Comparison of ENCODE assay signal across 22 cellular contexts in the genomic region with DNA sequence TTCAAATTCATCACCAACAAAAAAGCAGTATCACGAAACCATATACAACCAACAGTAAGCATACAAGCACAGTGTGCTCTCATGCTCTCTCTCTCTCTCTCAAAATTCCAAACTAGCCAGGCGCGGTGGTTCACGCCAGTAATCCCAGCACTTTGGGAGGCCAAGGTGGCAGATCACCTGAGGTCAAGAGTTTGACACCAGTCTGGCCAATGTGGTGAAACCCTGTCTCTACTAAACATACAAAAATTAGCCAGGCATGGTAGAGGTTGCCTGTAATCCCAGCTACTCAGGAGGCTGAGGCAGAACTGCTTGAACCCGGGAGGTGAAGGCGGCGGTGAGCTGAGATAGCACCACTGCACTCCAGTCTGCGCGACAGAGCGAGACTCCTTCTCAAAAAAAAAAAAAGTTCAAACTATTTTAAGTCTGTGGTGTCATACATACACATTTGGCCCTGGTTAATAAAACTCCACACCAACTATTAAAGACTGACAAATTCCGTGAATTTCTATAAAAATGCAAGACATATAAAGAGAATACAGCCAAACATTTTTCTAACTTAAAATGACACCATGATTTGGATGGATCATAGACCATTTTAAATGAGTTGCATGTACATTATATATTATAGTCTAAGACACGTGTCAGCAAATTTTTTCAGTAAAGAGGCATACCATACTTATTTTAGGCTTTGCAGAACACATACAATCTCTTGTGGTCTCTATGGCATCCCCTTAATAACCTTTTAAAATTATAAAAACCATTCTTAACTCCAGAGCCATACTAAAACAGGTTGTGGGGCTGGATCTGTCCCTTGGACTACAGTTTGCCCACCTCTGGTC. TPM values are rescaled to one million over a fixed set of nuclear protein-coding genes. Genes with fewer than 3 reads are reported as not detected.
A peak's percentile ranks its signal among the peaks of the same experiment; 100 is the strongest.
DNase-seq lines count a peak whose midpoint lies in the region; ATAC-seq and TF ChIP-seq lines count a peak whose summit lies in the region.
"Had no signal": no experiment of that assay in that cellular context is flagged by ENCODE, and none has a peak within 500 bp of the region (broad histone marks: within the 10 kb centered on the region; RNA-seq: fewer than 3 reads in every experiment).

No MANE protein-coding gene starts in this region.

- H3K36me3 Mint-ChIP-seq in nephron (ENCODE audit: low read depth) = peaks cover 6% of the 10 kb centered on the region

- POLR2A ChIA-PET in HCT116 (lab: Charles Lee) = no interaction called here

- peak overlapping the region; percentile 74; the same call in 1 of the 2 replicates for H3K27ac ChIP-seq in BLaER1
- peak overlapping the region; percentile 84 for H3K27ac ChIP-seq in HCT116 (ENCODE audit: low read depth, low read length)
- peak overlapping the region; percentile 4 for H3K27ac ChIP-seq in cingulate gyrus (ENCODE audit: low read depth, low read length)
- no peak overlapping the region for H3K27ac ChIP-seq in Karpas-422 (ENCODE audit: low read length)
- H3K27ac ChIP-seq: hepatocyte, testis had no signal

- H3K79me2 ChIP-seq in HCT116 (ENCODE audit: insufficient read depth, low read length) (peaks cover 92% of the 10 kb centered on the region), Karpas-422 (ENCODE audit: low read length) (peaks cover 99% of the 10 kb centered on the region)

- H3K4me3 Mint-ChIP-seq in nephron = no peak overlapping the region
- H3K4me3 Mint-ChIP-seq: neural crest cell had no signal

- no peaks in the 10 kb centered on the region for H3K9me2 ChIP-seq in HCT116 (ENCODE audit: insufficient read depth)
- no peaks in the 10 kb centered on the region for H3K9me2 ChIP-seq in Karpas-422 (replicated peaks; ENCODE audit: insufficient read depth, low read length)

- CTCF ChIA-PET in HCT116 (lab: Charles Lee) = no interaction called here

- H3K27me3 ChIP-seq in BLaER1 = no peaks in the 10 kb centered on the region
- no peaks in the 10 kb centered on the region for H3K27me3 ChIP-seq in HCT116 (ENCODE audit: insufficient read depth, low read length)
- no peaks in the 10 kb centered on the region for H3K27me3 ChIP-seq in Karpas-422 (ENCODE audit: low read length)
- H3K27me3 ChIP-seq: hepatocyte, testis had no signal

- RAD21 ChIA-PET in HCT116 (lab: Charles Lee; ENCODE audit: low non-redundant PET in 1 of 2, low total read pairs in 2 of 2, uncharacterized antibody in 2 of 2, unreplicated experiment in 2 of 2) = no interaction called here

- ATAC-seq in HCT116 (no peak), HG03439 (IDR thresholded peaks at IDR 0.05; ENCODE audit: unreplicated experiment) (no peak), HG02588 (IDR thresholded peaks at IDR 0.05; ENCODE audit: unreplicated experiment) (no peak)

- H3K27ac Mint-ChIP-seq in nephron = peak overlapping the region; percentile 7 to 58 (median 24)

- H3K9ac ChIP-seq in BLaER1 (no peak overlapping the region), HCT116 (ENCODE audit: low read length) (no peak overlapping the region), Karpas-422 (ENCODE audit: low read length) (no peak overlapping the region)

- intact Hi-C loops in HCT116 (cut with micrococcal nuclease) = no loop called here

- peaks cover 50% of the 10 kb centered on the region for H3K4me1 Mint-ChIP-seq in nephron

- no peak overlapping the region for H2AFZ ChIP-seq in HCT116 (ENCODE audit: low read depth, low read length, poor library complexity, severe bottlenecking)
- no peak overlapping the region for H2AFZ ChIP-seq in Karpas-422 (ENCODE audit: low read length)
- H2AFZ ChIP-seq: hepatocyte had no signal

- no peak for TF ChIP-seq RAD21 in HCT116 (IDR thresholded peaks at IDR 0.05; ENCODE audit: low read depth)

- no peaks in the 10 kb centered on the region for H3K27me3 Mint-ChIP-seq in nephron (ENCODE audit: low read depth)

- TF ChIP-seq CTCF in HCT116 (IDR thresholded peaks at IDR 0.05 in 2 of 3, conservative IDR thresholded peaks at IDR 0.05 in 1 of 3; ENCODE audit: borderline replicate concordance in 1 of 3, insufficient read depth in 1 of 3, low read depth in 2 of 3, low read length in 2 of 3) (no peak), nephron (IDR thresholded peaks at IDR 0.05; ENCODE audit: unreplicated experiment in 3 of 3) (no peak)

- H3K9me3 Mint-ChIP-seq in nephron = no peaks in the 10 kb centered on the region
- H3K9me3 Mint-ChIP-seq: neural crest cell had no signal

- no peak for TF ChIP-seq POLR2A in HCT116 (IDR thresholded peaks at IDR 0.05; ENCODE audit: borderline replicate concordance, extremely low read depth, insufficient read depth, insufficient read length)

- H3K4me1 ChIP-seq in BLaER1 (peaks cover 90% of the 10 kb centered on the region), HCT116 (ENCODE audit: control insufficient read depth in 1 of 2, insufficient read depth in 2 of 2, low read length in 2 of 2) (peaks cover 81 to 94% of the 10 kb centered on the region in 2 experiments), Karpas-422 (ENCODE audit: low read length) (peaks cover 14% of the 10 kb centered on the region)
- H3K4me1 ChIP-seq: testis had no signal

- no peak for DNase-seq in HCT116 (ENCODE audit: low read depth, low spot score)
- no peak for DNase-seq in activated gamma-delta T cell (lab: John Stamatoyannopoulos, UW)
- DNase-seq in Karpas-422 = no peak
- DNase-seq: activated CD4-positive, alpha-beta T cell treated with anti-CD3 and anti-CD28 coated beads, Interleukin-2, amount 50 U/mL, for 1 hour; activated CD8-positive, alpha-beta memory T cell treated with anti-CD3 and anti-CD28 coated beads, Interleukin-2, amount 50 U/mL, for 48 hours; activated naive CD4-positive, alpha-beta T cell treated with Interleukin-2 at 50 U/mL for 16 hours; Caco-2; islet precursor cell; mesendoderm; NCI-H1436; NCI-H2171; NCI-H748 treated with DMSO at 0.1 percent for 48 hours; SHP77 treated with DMSO at 0.1 percent for 48 hours; T-helper 1 cell; testis had no signal

- H3K36me3 ChIP-seq in BLaER1 (peaks cover 4% of the 10 kb centered on the region; the same call in 1 of the 2 replicates), HCT116 (ENCODE audit: control insufficient read depth in 1 of 2, insufficient read depth in 2 of 2, low read length in 2 of 2) (no peaks in the 10 kb centered on the region), Karpas-422 (ENCODE audit: insufficient read depth, low read length) (no peaks in the 10 kb centered on the region)

- BruUV-seq in HCT116 (replicated peaks; lab: Mats Ljungman, UMichigan) = no TSS peak

- H3K4me3 ChIP-seq in BLaER1 = no peak overlapping the region
- no peak overlapping the region for H3K4me3 ChIP-seq in HCT116 (replicated peaks in 1 of 2; ENCODE audit: low read depth in 1 of 2, low read length in 2 of 2)
- no peak overlapping the region for H3K4me3 ChIP-seq in Karpas-422 (ENCODE audit: low read length)
- H3K4me3 ChIP-seq: hepatocyte, testis had no signal

- H3K4me2 ChIP-seq in BLaER1 (peak overlapping the region; percentile 7), HCT116 (ENCODE audit: low read length) (peak overlapping the region; percentile 28; the same call in 1 of the 2 replicates), Karpas-422 (ENCODE audit: low read depth, low read length, poor library complexity, severe bottlenecking) (no peak overlapping the region)
- H3K4me2 ChIP-seq: hepatocyte had no signal

- H3K9me3 ChIP-seq in BLaER1 = no peaks in the 10 kb centered on the region
- no peaks in the 10 kb centered on the region for H3K9me3 ChIP-seq in HCT116 (ENCODE audit: control insufficient read depth in 1 of 2, insufficient read depth in 1 of 2, low read depth in 1 of 2, low read length in 2 of 2)
- H3K9me3 ChIP-seq in Karpas-422 (ENCODE audit: low read length) = no peaks in the 10 kb centered on the region
- H3K9me3 ChIP-seq: Caco-2, testis had no signal

- peaks cover 36% of the 10 kb centered on the region for H4K20me1 ChIP-seq in BLaER1
- H4K20me1 ChIP-seq in HCT116 (ENCODE audit: insufficient read depth) = peaks cover 8% of the 10 kb centered on the region; the same call in 1 of the 2 replicates
- H4K20me1 ChIP-seq in Karpas-422 (ENCODE audit: insufficient read depth, low read depth, low read length) = no peaks in the 10 kb centered on the region

TF ChIP-seq in HCT116, 20 proteins besides CTCF, POLR2A, EP300 and RAD21:
- TF ChIP-seq JUND (IDR thresholded peaks at IDR 0.05) = no peak
- TF ChIP-seq POLR2AphosphoS5 (IDR thresholded peaks at IDR 0.05; ENCODE audit: low read depth, low read length) = no peak
- TF ChIP-seq, protein P1, sequence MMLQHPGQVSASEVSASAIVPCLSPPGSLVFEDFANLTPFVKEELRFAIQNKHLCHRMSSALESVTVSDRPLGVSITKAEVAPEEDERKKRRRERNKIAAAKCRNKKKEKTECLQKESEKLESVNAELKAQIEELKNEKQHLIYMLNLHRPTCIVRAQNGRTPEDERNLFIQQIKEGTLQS (IDR thresholded peaks at IDR 0.05) = no peak
- TF ChIP-seq FOSL1 (IDR thresholded peaks at IDR 0.05; ENCODE audit: low read depth) = no peak
- TF ChIP-seq EZH2 (IDR thresholded peaks at IDR 0.05) = no peak
- no peak for TF ChIP-seq TCF7L2 (IDR thresholded peaks at IDR 0.05; ENCODE audit: borderline replicate concordance, extremely low read depth, insufficient read depth, insufficient read length)
- TF ChIP-seq CBX3 (IDR thresholded peaks at IDR 0.05; ENCODE audit: low read depth) = no peak
- TF ChIP-seq SP1 (IDR thresholded peaks at IDR 0.05; ENCODE audit: low read depth) = no peak
- TF ChIP-seq SIN3A (IDR thresholded peaks at IDR 0.05; ENCODE audit: low read depth) = no peak
- no peak for TF ChIP-seq SRF (IDR thresholded peaks at IDR 0.05; ENCODE audit: low read depth)
- TF ChIP-seq ZNF274 (IDR thresholded peaks at IDR 0.05; ENCODE audit: low read depth, low read length) = no peak
- TF ChIP-seq YY1 (IDR thresholded peaks at IDR 0.05; ENCODE audit: extremely low read depth, insufficient replicate concordance, low read depth, low read length) = no peak
- TF ChIP-seq EZH2phosphoT487 (IDR thresholded peaks at IDR 0.05; ENCODE audit: borderline replicate concordance) = no peak
- TF ChIP-seq EGR1 (IDR thresholded peaks at IDR 0.05; ENCODE audit: low read depth) = no peak
- no peak for TF ChIP-seq ZFX (IDR thresholded peaks at IDR 0.05)
- no peak for TF ChIP-seq CEBPB (IDR thresholded peaks at IDR 0.05; ENCODE audit: low read depth)
- TF ChIP-seq, protein P2, sequence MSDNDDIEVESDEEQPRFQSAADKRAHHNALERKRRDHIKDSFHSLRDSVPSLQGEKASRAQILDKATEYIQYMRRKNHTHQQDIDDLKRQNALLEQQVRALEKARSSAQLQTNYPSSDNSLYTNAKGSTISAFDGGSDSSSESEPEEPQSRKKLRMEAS (IDR thresholded peaks at IDR 0.05) = no peak
TF ChIP-seq in HCT116: peak in this region for 0.

RNA-seq across cellular contexts. Expression of a gene that starts 30.9 kb away (rescaled TPM):
- total RNA-seq in HCT116 (2021; ENCODE audit: unreplicated experiment) = 237 TPM
- polyA plus RNA-seq in HCT116 (2012) = 152 and 162 TPM in 2 replicates
- 65.2 and 87.8 TPM in 2 replicates for total RNA-seq in Karpas-422 (2014; rRNA removed; shearing (Covaris generic); ENCODE audit: low replicate concordance)
